8 cellular contexts compared by ENCODE assay signal in the genomic region with DNA sequence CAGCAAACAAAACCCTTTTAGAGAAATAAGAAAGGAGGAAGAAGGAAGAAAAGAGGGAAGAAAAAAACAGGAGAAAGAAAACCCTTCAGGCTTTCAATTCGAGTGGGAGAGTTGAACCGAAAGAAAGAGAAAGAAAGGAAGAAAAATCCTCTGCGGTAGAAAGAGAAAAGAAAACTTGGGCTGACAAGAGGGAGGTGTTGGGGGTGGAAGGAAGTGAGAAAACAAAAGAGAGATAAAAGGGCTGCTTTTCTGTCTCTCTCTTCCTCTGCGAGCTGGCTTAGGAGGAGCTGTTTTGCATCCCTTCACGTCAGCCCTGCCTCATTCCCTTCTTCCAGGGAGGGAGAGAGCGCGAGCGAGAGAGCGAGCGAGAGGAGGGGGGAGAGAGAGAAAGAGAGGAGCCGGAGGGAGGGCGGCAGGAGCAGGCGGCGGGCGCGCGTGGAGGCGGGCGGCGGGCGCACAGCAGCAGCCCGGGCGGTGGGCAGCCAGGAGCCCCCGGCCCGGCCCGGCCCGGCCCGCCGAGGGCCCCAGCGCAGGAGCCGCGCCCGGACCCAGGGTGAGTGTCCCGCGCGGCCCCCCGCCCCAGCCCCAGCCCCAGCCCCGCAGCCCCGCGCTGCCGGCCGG. TPM values are rescaled to one million over a fixed set of nuclear protein-coding genes. Genes with fewer than 3 reads are reported as not detected.
DNase-seq lines count a peak whose midpoint lies in the region; ATAC-seq lines count a peak whose summit lies in the region.

A gene with protein sequence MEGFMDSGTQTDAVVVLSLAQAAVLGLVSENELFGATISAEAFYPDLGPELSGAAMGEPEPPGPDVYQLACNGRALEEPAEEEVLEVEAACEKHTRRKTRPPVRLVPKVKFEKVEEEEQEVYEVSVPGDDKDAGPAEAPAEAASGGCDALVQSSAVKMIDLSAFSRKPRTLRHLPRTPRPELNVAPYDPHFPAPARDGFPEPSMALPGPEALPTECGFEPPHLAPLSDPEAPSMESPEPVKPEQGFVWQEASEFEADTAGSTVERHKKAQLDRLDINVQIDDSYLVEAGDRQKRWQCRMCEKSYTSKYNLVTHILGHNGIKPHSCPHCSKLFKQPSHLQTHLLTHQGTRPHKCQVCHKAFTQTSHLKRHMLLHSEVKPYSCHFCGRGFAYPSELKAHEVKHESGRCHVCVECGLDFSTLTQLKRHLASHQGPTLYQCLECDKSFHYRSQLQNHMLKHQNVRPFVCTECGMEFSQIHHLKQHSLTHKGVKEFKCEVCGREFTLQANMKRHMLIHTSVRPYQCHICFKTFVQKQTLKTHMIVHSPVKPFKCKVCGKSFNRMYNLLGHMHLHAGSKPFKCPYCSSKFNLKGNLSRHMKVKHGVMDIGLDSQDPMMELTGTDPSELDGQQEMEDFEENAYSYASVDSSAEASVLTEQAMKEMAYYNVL (plus strand): TSS at position 263 of the 621 bp plus-strand sequence. CDS start 65,814 bp downstream, outside the sequence.

- H3K4me1 ChIP-seq in iPS-15b (ENCODE audit: control insufficient read depth, insufficient read depth, low read length) = peaks cover 32% of the 10 kb centered on the region
- peaks cover 3% of the 10 kb centered on the region for H3K4me1 ChIP-seq in rectal smooth muscle tissue (ENCODE audit: control insufficient read depth, insufficient read depth, low read length)

- H3K27ac ChIP-seq in rectal smooth muscle tissue (ENCODE audit: low read depth, low read length) = peak within 1 kb of the TSS; percentile 81

- DNase-seq in Right ventricle myocardium inferior (ENCODE audit: missing footprints) (peak; percentile 79), cardiac septum (ENCODE audit: low spot score) (no peak), HK-2 (ENCODE audit: unreplicated experiment) (peak; percentile 50), SK-MEL-5 (ENCODE audit: low read depth, low spot score) (peak; percentile 63), T47D (ENCODE audit: low read depth in 1 of 2, low spot score in 1 of 2) (peak; percentile 63 to 77)

- H3K4me3 ChIP-seq in iPS-15b (ENCODE audit: low read depth, low read length) (peak within 1 kb of the TSS; percentile 75), rectal smooth muscle tissue (ENCODE audit: low read length) (peak within 1 kb of the TSS; percentile 85)

- H3K9ac ChIP-seq in iPS-15b (ENCODE audit: low read depth, low read length) (peak within 1 kb of the TSS; percentile 47), rectal smooth muscle tissue (ENCODE audit: low read length) (peak within 1 kb of the TSS; percentile 71)

- intact Hi-C loops in Right ventricle myocardium inferior (cut with DNase I) = loop anchor here (2.0 kb wide), 1 partner anchor 70 kb away; no protein-coding TSS in a partner anchor
- intact Hi-C loops in cardiac septum (cut with DNase I) = no loop called here

- in situ Hi-C loops in SK-MEL-5 (cut with HindIII; ENCODE audit: low pct_unique_long_range_greater_than_20kb, low sequenced_read_pairs) (no loop called here), T47D (cut with HindIII; ENCODE audit: low pct_unique_long_range_greater_than_20kb, low sequenced_read_pairs) (no loop called here)

- H3K36me3 ChIP-seq in iPS-15b (ENCODE audit: control insufficient read depth, insufficient read depth, low read length) (no peaks in the 10 kb centered on the region), rectal smooth muscle tissue (ENCODE audit: control insufficient read depth, insufficient read depth, low read length) (no peaks in the 10 kb centered on the region)

- no peaks in the 10 kb centered on the region for H3K9me3 ChIP-seq in iPS-15b (ENCODE audit: control insufficient read depth, insufficient read depth, low read length)

- peak; percentile 59 for ATAC-seq in Right ventricle myocardium inferior
- no peak for ATAC-seq in GM18861 (IDR thresholded peaks at IDR 0.05; ENCODE audit: unreplicated experiment)

- H3K27me3 ChIP-seq in iPS-15b (ENCODE audit: control insufficient read depth, insufficient read depth, low read length) = peaks cover 9% of the 10 kb centered on the region
- H3K27me3 ChIP-seq in rectal smooth muscle tissue (ENCODE audit: control insufficient read depth, insufficient read depth, low read length) = no peaks in the 10 kb centered on the region

RNA-seq across cellular contexts. Expression of the gene that starts here (rescaled TPM):
- total RNA-seq in Right ventricle myocardium inferior (5.4 TPM), cardiac septum (3.9 TPM)
- 6.5 and 10.4 TPM in 2 replicates for total RNA-seq in SK-MEL-5 (2014; rRNA removed; shearing (Covaris generic))
- 7.3 and 13.4 TPM in 2 replicates for polyA plus RNA-seq in SK-MEL-5 (2015; cell fraction: cytosol; rRNA removed)
- polyA plus RNA-seq in SK-MEL-5 (2015; cell fraction: nucleus; rRNA removed) = 5.5 and 19.5 TPM in 2 replicates
